In genomic region chr4:29867412-29867811, GRCh38 we compare ENCODE assay signal across 12 cellular contexts.
DNase-seq lines count a peak whose midpoint lies in the region; ATAC-seq and TF ChIP-seq lines count a peak whose summit lies in the region.
"Had no signal": no experiment of that assay in that cellular context is flagged by ENCODE, and none has a peak within 500 bp of the region (broad histone marks: within the 10 kb centered on the region; RNA-seq: fewer than 3 reads in every experiment).

No MANE protein-coding gene starts in this region.

- H3K36me3 ChIP-seq in uterus: no peaks in the 10 kb centered on the region
- H3K36me3 ChIP-seq: BLaER1 treated with 17β-estradiol and CSF1 and Interleukin-3, amounts not matched to agents 10 nM and 100 nM had no signal

- H3K27ac Mint-ChIP-seq in chondrocyte (ENCODE audit: unreplicated experiment): no peak overlapping the region
- no peak overlapping the region for H3K27ac Mint-ChIP-seq in neural crest cell (ENCODE audit: unreplicated experiment)
- H3K27ac Mint-ChIP-seq: B cell; CD8-positive, alpha-beta T cell; GM23338 had no signal

- DNase-seq in HT-29 (ENCODE audit: low spot score) (peak; percentile 10), chondrocyte (ENCODE audit: low spot score) (no peak), neural crest cell (ENCODE audit: low read depth, low spot score) (no peak), uterus (no peak), NCI-H446 treated with DMSO at 0.1 percent for 48 hours (lab: John Stamatoyannopoulos, UW) (no peak)
- DNase-seq: Calu3; CD8-positive, alpha-beta T cell had no signal

- no peaks in the 10 kb centered on the region for H3K4me1 ChIP-seq in uterus
- H3K4me1 ChIP-seq: BLaER1 treated with 17β-estradiol and CSF1 and Interleukin-3, amounts not matched to agents 10 nM and 100 nM had no signal

- no peak for ATAC-seq in HG02610 (IDR thresholded peaks at IDR 0.05; ENCODE audit: unreplicated experiment)
- ATAC-seq: CD8-positive, alpha-beta T cell; GM23338 had no signal

- H3K4me3 Mint-ChIP-seq in chondrocyte (ENCODE audit: unreplicated experiment) (no peak overlapping the region), neural crest cell (no peak overlapping the region)
- H3K4me3 Mint-ChIP-seq: B cell; CD8-positive, alpha-beta T cell; GM23338 had no signal

- H3K36me3 Mint-ChIP-seq in chondrocyte (ENCODE audit: low read depth) (no peaks in the 10 kb centered on the region), neural crest cell (ENCODE audit: low read depth) (peaks cover 10% of the 10 kb centered on the region)
- H3K36me3 Mint-ChIP-seq: CD8-positive, alpha-beta T cell had no signal

- no peak overlapping the region for H3K4me3 ChIP-seq in uterus
- H3K4me3 ChIP-seq: BLaER1 treated with 17β-estradiol and CSF1 and Interleukin-3, amounts not matched to agents 10 nM and 100 nM; GM23338 had no signal

- H3K9me3 Mint-ChIP-seq in chondrocyte (ENCODE audit: low read depth): peaks cover 36% of the 10 kb centered on the region
- peaks cover 9% of the 10 kb centered on the region for H3K9me3 Mint-ChIP-seq in neural crest cell

- H3K9me3 ChIP-seq in uterus: no peaks in the 10 kb centered on the region

- TF ChIP-seq CTCF in 22Rv1 (IDR thresholded peaks at IDR 0.05) (0 out of 2 replicates have a peak, but pooled peaks have one; percentile 6), chondrocyte (IDR thresholded peaks at IDR 0.05) (peak; percentile 16), neural crest cell (conservative IDR thresholded peaks at IDR 0.05) (peak; percentile 36), uterus (IDR thresholded peaks at IDR 0.05) (no peak)

- no peaks in the 10 kb centered on the region for H3K27me3 ChIP-seq in uterus
- H3K27me3 ChIP-seq: BLaER1 treated with 17β-estradiol and CSF1 and Interleukin-3, amounts not matched to agents 10 nM and 100 nM had no signal

- H3K27ac ChIP-seq in 22Rv1 (no peak overlapping the region), uterus (no peak overlapping the region)
- H3K27ac ChIP-seq: BLaER1 treated with 17β-estradiol and CSF1 and Interleukin-3, amounts not matched to agents 10 nM and 100 nM had no signal

- intact Hi-C loops in uterus (cut with DNase I; ENCODE audit: low total_unique reads): no loop called here

- no peaks in the 10 kb centered on the region for H3K4me1 Mint-ChIP-seq in chondrocyte (ENCODE audit: low read depth)
- H3K4me1 Mint-ChIP-seq in neural crest cell: no peaks in the 10 kb centered on the region
- H3K4me1 Mint-ChIP-seq: B cell, GM23338 had no signal

- no peaks in the 10 kb centered on the region for H3K27me3 Mint-ChIP-seq in chondrocyte (ENCODE audit: low read depth)
- no peaks in the 10 kb centered on the region for H3K27me3 Mint-ChIP-seq in neural crest cell (ENCODE audit: low read depth)
- H3K27me3 Mint-ChIP-seq: B cell had no signal

- no peak for TF ChIP-seq POLR2A in uterus (IDR thresholded peaks at IDR 0.05)

Comparison
In these comparisons a context has a peak if more than half of its experiments do, and no peak if none do; other contexts are left out.
1. CTCF ChIP-seq: peak in 22Rv1 (single experiment), chondrocyte (single experiment) and neural crest cell (single experiment); none in uterus (0 of 4).